In genomic region chrX:100447563-100448397, GRCh38 we compare ENCODE assay signal across 9 cellular contexts. TPM values are rescaled to one million over a fixed set of nuclear protein-coding genes. Genes with fewer than 3 reads are reported as not detected.
A peak's percentile ranks its signal among the peaks of the same experiment; 100 is the strongest.
DNase-seq lines count a peak whose midpoint lies in the region; FAIRE-seq and TF ChIP-seq lines count a peak whose summit lies in the region.
"Had no signal": no experiment of that assay in that cellular context is flagged by ENCODE, and none has a peak within 500 bp of the region (broad histone marks: within the 10 kb centered on the region; RNA-seq: fewer than 3 reads in every experiment).

No MANE protein-coding gene starts in this region.

- no peak overlapping the region for H3K4ac ChIP-seq in mesenchymal stem cell (ENCODE audit: low read depth in 1 of 2, low read length in 2 of 2)

- H3K27me3 ChIP-seq in SK-N-SH (ENCODE audit: insufficient read depth) (peaks cover 4% of the 10 kb centered on the region; the same call in 1 of the 2 replicates), mesenchymal stem cell (ENCODE audit: control insufficient read depth in 1 of 2, insufficient read depth in 1 of 2, low read length in 2 of 2) (peaks cover 0 to 19% of the 10 kb centered on the region in 2 experiments)

- no peak for TF ChIP-seq EP300 in SK-N-SH (IDR thresholded peaks at IDR 0.05; ENCODE audit: borderline replicate concordance in 1 of 2, low read depth in 1 of 2, low read length in 1 of 2)

- H3K9me2 ChIP-seq in SK-N-SH: no peaks in the 10 kb centered on the region

- no peak overlapping the region for H4K8ac ChIP-seq in mesenchymal stem cell (ENCODE audit: low read length)

- H4K91ac ChIP-seq in mesenchymal stem cell (ENCODE audit: low read length): no peak overlapping the region

- 0% methylated on average over 6 of the region's 6 CpGs for WGBS in SK-N-SH (ENCODE audit: low lambda C conversion rate)
- 17% methylated on average over 1 of the region's 6 CpGs for WGBS in mesenchymal stem cell

- H3K23ac ChIP-seq in mesenchymal stem cell (ENCODE audit: low read length in 2 of 2): no peak overlapping the region

- H2AFZ ChIP-seq in SK-N-SH (ENCODE audit: low read depth) (no peak overlapping the region), mesenchymal stem cell (ENCODE audit: low read depth, low read length) (no peak overlapping the region)

- TF ChIP-seq RAD21 in SK-N-SH (IDR thresholded peaks at IDR 0.05; ENCODE audit: low read length): no peak

- CTCF ChIA-PET in SK-N-SH (lab: Yijun Ruan, JAX): interaction anchor here (0.6 to 2.5 kb wide), 20 partner anchors 8 to 1489 kb away, joined by 3 to 14 read pairs (median 4); partner anchors contain the start of gene TSPAN6

- H3K9me3 ChIP-seq in SK-N-SH (no peaks in the 10 kb centered on the region), mesenchymal stem cell (ENCODE audit: control insufficient read depth, low read length) (no peaks in the 10 kb centered on the region)

- H4K20me1 ChIP-seq in SK-N-SH (ENCODE audit: insufficient read depth): no peaks in the 10 kb centered on the region

- H3K36me3 ChIP-seq in SK-N-SH (replicated peaks in 1 of 2; ENCODE audit: control insufficient read depth in 1 of 2, insufficient read depth in 2 of 2, low read length in 1 of 2) (no peaks in the 10 kb centered on the region), mesenchymal stem cell (ENCODE audit: control insufficient read depth in 1 of 2, insufficient read depth in 2 of 2, low read depth in 1 of 2, low read length in 2 of 2) (no peaks in the 10 kb centered on the region)

- no peak overlapping the region for H2AK5ac ChIP-seq in mesenchymal stem cell (ENCODE audit: low read length, severe bottlenecking)

- POLR2A ChIA-PET in SK-N-SH (lab: Yijun Ruan, JAX): no interaction called here

- no peak overlapping the region for H2BK5ac ChIP-seq in mesenchymal stem cell (ENCODE audit: low read depth, low read length, poor library complexity, severe bottlenecking)

- no peak overlapping the region for H3K9ac ChIP-seq in SK-N-SH
- H3K9ac ChIP-seq in mesenchymal stem cell (ENCODE audit: low read length): peak overlapping the region; percentile 74

- peak; percentile 67 for TF ChIP-seq CTCF in HFF-Myc (IDR thresholded peaks at IDR 0.05; ENCODE audit: low read depth, low read length, missing control alignments)
- TF ChIP-seq CTCF in SK-N-SH (IDR thresholded peaks at IDR 0.05): peak; percentile 90

- no peak overlapping the region for H3K18ac ChIP-seq in mesenchymal stem cell (ENCODE audit: low read depth in 1 of 2, low read length in 2 of 2)

- no peak overlapping the region for H2BK120ac ChIP-seq in mesenchymal stem cell (ENCODE audit: low read depth, low read length)

- H3K79me2 ChIP-seq in SK-N-SH (ENCODE audit: insufficient read depth): no peaks in the 10 kb centered on the region

- H3K4me3 ChIP-seq in HFF-Myc (replicated peaks; ENCODE audit: low read depth, low read length) (no peak overlapping the region), SK-N-SH (ENCODE audit: low read depth in 2 of 2, low read length in 1 of 2) (no peak overlapping the region), mesenchymal stem cell (ENCODE audit: insufficient read depth in 1 of 2, low read depth in 1 of 2, low read length in 2 of 2) (peak overlapping the region in 1 of 2 experiments; percentile 54)

- peak overlapping the region; percentile 32; the same call in 1 of the 2 replicates for H3K4me2 ChIP-seq in SK-N-SH
- no peak overlapping the region for H3K4me2 ChIP-seq in mesenchymal stem cell (ENCODE audit: low read length, poor library complexity, severe bottlenecking)

- DNase-seq in NCI-H82 (lab: John Stamatoyannopoulos, UW) (peak; percentile 57), NCI-H82 treated with DMSO at 0.1 percent for 48 hours (lab: John Stamatoyannopoulos, UW; ENCODE audit: unreplicated experiment) (no peak), HFF-Myc (ENCODE audit: extremely low read depth, low read depth) (no peak), SK-N-SH (peak; percentile 61), mesenchymal stem cell (peak; percentile 28), NCI-H526 treated with DMSO at 0.1 percent for 48 hours (lab: John Stamatoyannopoulos, UW) (no peak), NCI-H774 (lab: John Stamatoyannopoulos, UW) (no peak)

- H2BK12ac ChIP-seq in mesenchymal stem cell (ENCODE audit: low read length in 2 of 2): no peak overlapping the region

- H3K27ac ChIP-seq in SK-N-SH (ENCODE audit: low read depth in 2 of 2, low read length in 1 of 2) (no peak overlapping the region), mesenchymal stem cell (ENCODE audit: low read length, poor library complexity, severe bottlenecking) (no peak overlapping the region)

- H3K4me1 ChIP-seq in SK-N-SH (ENCODE audit: control insufficient read depth in 1 of 2, insufficient read depth in 2 of 2, low read depth in 1 of 2, low read length in 1 of 2) (no peaks in the 10 kb centered on the region), mesenchymal stem cell (ENCODE audit: control insufficient read depth, insufficient read depth, low read depth, low read length) (no peaks in the 10 kb centered on the region)

- H3K14ac ChIP-seq in mesenchymal stem cell (ENCODE audit: low read length in 2 of 2): no peak overlapping the region

- peak; percentile 43 for FAIRE-seq in endometrium (lab: Jason Lieb, UNC)
- FAIRE-seq: G401.6 had no signal

- no peaks in the 10 kb centered on the region for H3K79me1 ChIP-seq in mesenchymal stem cell (replicated peaks; ENCODE audit: low read length, poor library complexity, severe bottlenecking)

- no peak overlapping the region for H2BK15ac ChIP-seq in mesenchymal stem cell (ENCODE audit: low read depth, poor library complexity, severe bottlenecking)

- no peaks in the 10 kb centered on the region for H3F3A ChIP-seq in SK-N-SH (replicated peaks; ENCODE audit: insufficient read depth)

TF ChIP-seq in SK-N-SH, 30 proteins besides CTCF, POLR2A, EP300 and RAD21:
- TF ChIP-seq EZH2phosphoT487 (IDR thresholded peaks at IDR 0.05; ENCODE audit: borderline replicate concordance, low read depth): no peak
- TF ChIP-seq TEAD4 (IDR thresholded peaks at IDR 0.05; ENCODE audit: borderline replicate concordance, insufficient read depth): no peak
- no peak for TF ChIP-seq ZBTB33 (IDR thresholded peaks at IDR 0.05; ENCODE audit: borderline replicate concordance, low read depth)
- TF ChIP-seq NFIC (IDR thresholded peaks at IDR 0.05; ENCODE audit: borderline replicate concordance): no peak
- no peak for TF ChIP-seq SIN3A (IDR thresholded peaks at IDR 0.05; ENCODE audit: borderline replicate concordance, low read depth, low read length)
- no peak for TF ChIP-seq NRF1 (IDR thresholded peaks at IDR 0.05; ENCODE audit: low read depth, low read length)
- no peak for TF ChIP-seq RXRA (IDR thresholded peaks at IDR 0.05; ENCODE audit: borderline replicate concordance, low read depth)
- TF ChIP-seq CHD2 (IDR thresholded peaks at IDR 0.05; ENCODE audit: low read length, partially characterized antibody): no peak
- TF ChIP-seq ELF1 (IDR thresholded peaks at IDR 0.05): no peak
- no peak for TF ChIP-seq GABPA (IDR thresholded peaks at IDR 0.05; ENCODE audit: low read depth)
- TF ChIP-seq SMC3 (IDR thresholded peaks at IDR 0.05; ENCODE audit: low read depth, low read length): no peak
- TF ChIP-seq FOSL2 (IDR thresholded peaks at IDR 0.05; ENCODE audit: borderline replicate concordance, low read depth): no peak
- no peak for TF ChIP-seq RCOR1 (IDR thresholded peaks at IDR 0.05; ENCODE audit: low read length)
- TF ChIP-seq JUND (IDR thresholded peaks at IDR 0.05): no peak
- TF ChIP-seq TAF1 (IDR thresholded peaks at IDR 0.05; ENCODE audit: borderline replicate concordance, low read depth, low read length): no peak
- TF ChIP-seq MEF2A (IDR thresholded peaks at IDR 0.05; ENCODE audit: borderline replicate concordance, low read depth): no peak

RNA-seq across cellular contexts. Expression of gene PCDH19, which starts 37.7 kb away (rescaled TPM):
- polyA plus RNA-seq in SK-N-SH (2012; rRNA removed): under 0.01 and 0.02 TPM in 2 replicates
- polyA plus RNA-seq in SK-N-SH (2012; cell fraction: cytosol; rRNA removed): 0.01 TPM in 1 of 2 replicates, not detected in the other
- polyA plus RNA-seq in SK-N-SH (2012; cell fraction: nucleus; rRNA removed): 0.05 and 0.06 TPM in 2 replicates
- polyA plus RNA-seq in mesenchymal stem cell (2013, experiment 1 of 2): 0.01 TPM
- 0.10 TPM for polyA plus RNA-seq in mesenchymal stem cell (2013, experiment 2 of 2)

Comparison
In these comparisons a context has a peak if more than half of its experiments do, and no peak if none do; other contexts are left out.
1. DNase-seq: peak in NCI-H82 (single experiment), SK-N-SH (single experiment) and mesenchymal stem cell (single experiment); none in NCI-H82 treated with DMSO at 0.1 percent for 48 hours (single experiment), HFF-Myc (single experiment), NCI-H526 treated with DMSO at 0.1 percent for 48 hours (single experiment) and NCI-H774 (single experiment).